10 cellular contexts compared by ENCODE assay signal in the genomic region with DNA sequence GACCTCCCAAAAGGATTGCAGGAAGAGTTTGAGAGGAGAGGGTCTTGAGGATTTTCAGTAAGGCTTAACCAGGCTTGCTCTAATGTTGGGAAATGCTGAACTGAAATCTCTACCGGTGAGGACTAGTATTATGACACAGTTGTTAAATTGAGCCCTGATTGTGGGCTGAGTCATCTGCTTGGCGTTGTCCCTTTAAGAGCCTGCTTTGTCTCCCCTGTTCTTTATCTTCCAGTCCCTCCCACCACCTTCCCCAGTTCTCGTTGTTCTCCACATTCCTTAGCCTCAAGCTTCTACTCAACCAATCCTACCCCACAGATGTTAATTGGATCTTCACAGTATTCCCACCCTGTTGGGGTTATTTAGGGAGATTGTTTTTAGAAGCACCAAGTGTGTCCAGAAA. TPM values are rescaled to one million over a fixed set of nuclear protein-coding genes. Genes with fewer than 3 reads are reported as not detected.
A peak's percentile ranks its signal among the peaks of the same experiment; 100 is the strongest.
DNase-seq lines count a peak whose midpoint lies in the region; ATAC-seq and TF ChIP-seq lines count a peak whose summit lies in the region.
"Had no signal": no experiment of that assay in that cellular context is flagged by ENCODE, and none has a peak within 500 bp of the region (broad histone marks: within the 10 kb centered on the region; RNA-seq: fewer than 3 reads in every experiment).

No MANE protein-coding gene starts in this region.

- POLR2A ChIA-PET in GM10248 (lab: Yijun Ruan, JAX) = no interaction called here

- no peak for TF ChIP-seq CTCF in OCI-LY3 (IDR thresholded peaks at IDR 0.05; ENCODE audit: low read depth, low read length)
- TF ChIP-seq CTCF in fibroblast of pulmonary artery (IDR thresholded peaks at IDR 0.05; ENCODE audit: low read length, missing control alignments) = no peak
- no peak for TF ChIP-seq CTCF in osteoblast (IDR thresholded peaks at IDR 0.05; ENCODE audit: extremely low read depth, low read depth, low read length)
- no peak for TF ChIP-seq CTCF in GM10248 (IDR thresholded peaks at IDR 0.05; ENCODE audit: control extremely low read depth, extremely low read depth, low read depth, missing control alignments)

- H2AFZ ChIP-seq in OCI-LY3 (ENCODE audit: low read depth, low read length) (peak overlapping the region; percentile 69; the same call in 1 of the 2 replicates), osteoblast (ENCODE audit: low read length) (peak overlapping the region; percentile 67)

- DNase-seq in EH (ENCODE audit: low read depth) = peak; percentile 84
- peak; percentile 95 for DNase-seq in fibroblast of pulmonary artery (ENCODE audit: low read depth)
- no peak for DNase-seq in osteoblast (ENCODE audit: insufficient read length, low spot score, missing footprints)
- DNase-seq in GM10248 (ENCODE audit: extremely low spot score) = no peak
- no peak for DNase-seq in DMS 273 treated with DMSO at 0.1 percent for 48 hours (lab: John Stamatoyannopoulos, UW)
- DNase-seq: NCI-H524 treated with DMSO at 0.1 percent for 48 hours; stimulated activated CD8-positive, alpha-beta memory T cell treated with anti-CD3 and anti-CD28 coated beads, Interleukin-4, amount 100 ng/mL, for 48 hours had no signal

- ATAC-seq in HG02678 (IDR thresholded peaks at IDR 0.05; ENCODE audit: unreplicated experiment) (no peak), GM18873 (IDR thresholded peaks at IDR 0.05; ENCODE audit: low FRiP score, unreplicated experiment) (no peak)

- no peak overlapping the region for H3K27ac ChIP-seq in OCI-LY3 (ENCODE audit: low read length)
- H3K27ac ChIP-seq in osteoblast (ENCODE audit: low read depth, low read length) = no peak overlapping the region

- H3K9me3 ChIP-seq in OCI-LY3 (ENCODE audit: insufficient read depth, low read length) (no peaks in the 10 kb centered on the region), osteoblast (ENCODE audit: low read depth, low read length) (no peaks in the 10 kb centered on the region)

- H3K4me2 ChIP-seq in OCI-LY3 (ENCODE audit: low read length) = no peak overlapping the region
- H3K4me2 ChIP-seq in osteoblast (ENCODE audit: insufficient read depth, low read length) = peak overlapping the region; percentile 59

- H3K4me1 ChIP-seq in OCI-LY3 (ENCODE audit: low read length) (peaks cover 21% of the 10 kb centered on the region), osteoblast (ENCODE audit: insufficient read depth, low read length) (peaks cover 35% of the 10 kb centered on the region)

- no peaks in the 10 kb centered on the region for H3K36me3 ChIP-seq in OCI-LY3 (replicated peaks; ENCODE audit: low read depth, low read length)
- H3K36me3 ChIP-seq in osteoblast (ENCODE audit: insufficient read depth, low read length) = no peaks in the 10 kb centered on the region

- H3K79me2 ChIP-seq in OCI-LY3 (ENCODE audit: low read length) (no peaks in the 10 kb centered on the region), osteoblast (ENCODE audit: insufficient read depth, low read length) (no peaks in the 10 kb centered on the region)

- H4K20me1 ChIP-seq in OCI-LY3 (ENCODE audit: insufficient read depth, low read length) (no peaks in the 10 kb centered on the region), osteoblast (ENCODE audit: insufficient read depth, low read length) (no peaks in the 10 kb centered on the region)

- no peak overlapping the region for H3K9ac ChIP-seq in OCI-LY3 (ENCODE audit: low read length)

- H3K4me3 ChIP-seq in OCI-LY3 (ENCODE audit: low read length) (no peak overlapping the region), fibroblast of pulmonary artery (replicated peaks; ENCODE audit: low read depth, low read length) (no peak overlapping the region), osteoblast (ENCODE audit: insufficient read depth, low read length) (no peak overlapping the region)

- H3K27me3 ChIP-seq in OCI-LY3 (ENCODE audit: low read depth, low read length) (no peaks in the 10 kb centered on the region), osteoblast (ENCODE audit: insufficient read depth, low read length) (no peaks in the 10 kb centered on the region)

- CTCF ChIA-PET in GM10248 (lab: Yijun Ruan, JAX) = interaction anchor here (1.4 kb wide), 1 partner anchor 20 kb away, joined by 3 read pairs; no protein-coding TSS in a partner anchor

RNA-seq across cellular contexts. Expression of gene ANKRD55, which starts 57.7 kb away (rescaled TPM):
- total RNA-seq in osteoblast = not detected in 2 replicates

Comparison
In these comparisons a context has a peak if more than half of its experiments do, and no peak if none do; other contexts are left out.
1. DNase-seq: peak in EH (single experiment) and fibroblast of pulmonary artery (single experiment); none in osteoblast (single experiment), GM10248 (single experiment) and DMS 273 treated with DMSO at 0.1 percent for 48 hours (single experiment).